ENCODE assay signal across 6 cellular contexts in the genomic region with DNA sequence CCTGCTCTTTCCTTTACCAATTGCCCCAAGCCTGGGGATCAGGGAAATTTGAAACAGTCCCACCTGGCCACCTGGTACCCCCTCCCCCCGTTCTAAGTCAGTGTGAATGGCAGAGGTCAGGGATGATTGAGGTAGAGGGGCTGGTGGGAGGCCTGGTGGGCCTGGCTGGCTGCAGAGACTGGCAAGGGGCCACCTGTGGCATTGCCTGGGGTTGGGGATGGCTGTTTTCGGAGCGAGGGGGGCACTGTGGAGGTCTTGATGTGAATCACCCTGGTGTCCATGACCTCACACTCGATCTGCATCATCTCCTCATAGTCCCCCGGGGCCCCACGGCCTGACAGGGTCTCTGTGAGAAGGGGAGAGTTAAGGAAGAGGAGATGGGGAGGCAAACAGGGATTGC. TPM values are rescaled to one million over a fixed set of nuclear protein-coding genes. Genes with fewer than 3 reads are reported as not detected.
A peak's percentile ranks its signal among the peaks of the same experiment; 100 is the strongest.
DNase-seq lines count a peak whose midpoint lies in the region; ATAC-seq, FAIRE-seq and TF ChIP-seq lines count a peak whose summit lies in the region.
"Had no signal": no experiment of that assay in that cellular context is flagged by ENCODE, and none has a peak within 500 bp of the region (broad histone marks: within the 10 kb centered on the region; RNA-seq: fewer than 3 reads in every experiment).

No MANE protein-coding gene starts in this region.

- dilution Hi-C loops in endothelial cell of umbilical vein (cut with MboI; ENCODE audit: extremely low pct_ligation_motif_present, low sequenced_read_pairs), result no loop called here

- CTCF ChIA-PET in endothelial cell of umbilical vein (lab: Charles Lee), result interaction anchor here (0.8 to 1.0 kb wide), 2 partner anchors 77 to 80 kb away, joined by 3 read pairs; a partner anchor contains a TSS

- no peak for DNase-seq in endothelial cell of umbilical vein (ENCODE audit: low read depth, low spot score)
- no peak for DNase-seq in tibial artery
- no peak for DNase-seq in left lobe of liver (ENCODE audit: low spot score)
- DNase-seq: COR-L47, NCI-H526, thyroid gland had no signal

- no peak overlapping the region for H3K4me2 ChIP-seq in endothelial cell of umbilical vein (ENCODE audit: insufficient read depth, low read length)

- no peaks in the 10 kb centered on the region for H3K9me3 ChIP-seq in endothelial cell of umbilical vein (replicated peaks; ENCODE audit: control insufficient read depth, insufficient read depth, low read length)
- H3K9me3 ChIP-seq in tibial artery, result no peaks in the 10 kb centered on the region
- H3K9me3 ChIP-seq: thyroid gland had no signal

- no peak for ATAC-seq in left lobe of liver

- H3K36me3 ChIP-seq in endothelial cell of umbilical vein (ENCODE audit: control insufficient read depth in 2 of 2, extremely low read depth in 1 of 2, insufficient read depth in 2 of 2, low read length in 2 of 2) (peaks cover 14 to 42% of the 10 kb centered on the region in 2 experiments), tibial artery (peaks cover 28 to 59% (median 36%) of the 10 kb centered on the region in 3 donors)

- H3K4me1 ChIP-seq in endothelial cell of umbilical vein (ENCODE audit: control insufficient read depth, extremely low read depth, insufficient read depth, low read length), result no peaks in the 10 kb centered on the region
- H3K4me1 ChIP-seq in tibial artery, result peaks cover 0 to 47% (median 24%) of the 10 kb centered on the region in 4 donors

- no peak for FAIRE-seq in endothelial cell of umbilical vein (lab: Jason Lieb, UNC)

- TF ChIP-seq CTCF in endothelial cell of umbilical vein (IDR thresholded peaks at IDR 0.05; ENCODE audit: extremely low read depth in 1 of 2, insufficient read depth in 1 of 2, low read depth in 1 of 2, low read length in 2 of 2), result no peak
- no peak for TF ChIP-seq CTCF in tibial artery (IDR thresholded peaks at IDR 0.05)

- TF ChIP-seq POLR2A in endothelial cell of umbilical vein (IDR thresholded peaks at IDR 0.05; ENCODE audit: low read depth, low read length), result no peak

- no peak overlapping the region for H2AFZ ChIP-seq in endothelial cell of umbilical vein (ENCODE audit: low read depth, low read length)

- no peak overlapping the region for H3K9ac ChIP-seq in endothelial cell of umbilical vein (replicated peaks; ENCODE audit: extremely low read depth, insufficient read depth, low read length)

- H3K9me1 ChIP-seq in endothelial cell of umbilical vein (replicated peaks; ENCODE audit: control insufficient read depth, extremely low read depth, insufficient read depth, low read length), result no peaks in the 10 kb centered on the region

- H3K79me2 ChIP-seq in endothelial cell of umbilical vein (ENCODE audit: control insufficient read depth, insufficient read depth, low read length), result no peaks in the 10 kb centered on the region

- intact Hi-C loops in endothelial cell of umbilical vein (cut with micrococcal nuclease) (loop anchor here (10.0 kb wide), 1 partner anchor 299 kb away; no protein-coding TSS in a partner anchor), tibial artery (cut with DNase I; ENCODE audit: low total_unique reads) (no loop called here)

- H3K4me3 ChIP-seq in endothelial cell of umbilical vein (replicated peaks in 1 of 3; ENCODE audit: insufficient read depth in 1 of 3, low read depth in 1 of 3, low read length in 3 of 3) (no peak overlapping the region), tibial artery (no peak overlapping the region)
- H3K4me3 ChIP-seq: thyroid gland had no signal

- POLR2A ChIA-PET in endothelial cell of umbilical vein (lab: Charles Lee), result no interaction called here

- TSS peak; percentile 49 for BruUV-seq in endothelial cell of umbilical vein (replicated peaks; lab: Mats Ljungman, UMichigan)

- H4K20me1 ChIP-seq in endothelial cell of umbilical vein (replicated peaks; ENCODE audit: control insufficient read depth, extremely low read depth, insufficient read depth, low read length), result no peaks in the 10 kb centered on the region

- H3K27me3 ChIP-seq in endothelial cell of umbilical vein (ENCODE audit: control insufficient read depth in 2 of 2, insufficient read depth in 2 of 2, low read length in 2 of 2), result no peaks in the 10 kb centered on the region
- no peaks in the 10 kb centered on the region for H3K27me3 ChIP-seq in tibial artery
- H3K27me3 ChIP-seq: thyroid gland had no signal

- H3K27ac ChIP-seq in endothelial cell of umbilical vein (ENCODE audit: insufficient read depth, low read depth, low read length) (no peak overlapping the region), tibial artery (peak overlapping the region; percentile 75 to 81)

TF ChIP-seq in endothelial cell of umbilical vein, 7 proteins besides CTCF, POLR2A, EP300 and RAD21:
- TF ChIP-seq MYC (IDR thresholded peaks at IDR 0.05; ENCODE audit: low read depth, low read length) (no peak), POLR2AphosphoS5 (IDR thresholded peaks at IDR 0.05; ENCODE audit: insufficient read depth, low read depth, low read length) (no peak), FOS (IDR thresholded peaks at IDR 0.05; ENCODE audit: borderline replicate concordance, insufficient read depth, low read length) (no peak), JUN (IDR thresholded peaks at IDR 0.05; ENCODE audit: borderline replicate concordance, insufficient read depth, insufficient read length, low read depth) (no peak), EZH2 (IDR thresholded peaks at IDR 0.05; ENCODE audit: borderline replicate concordance, low read depth, low read length, severe bottlenecking) (no peak), GATA2 (IDR thresholded peaks at IDR 0.05; ENCODE audit: insufficient read depth, insufficient read length, low read depth, low read length) (no peak)
- TF ChIP-seq, protein P1, sequence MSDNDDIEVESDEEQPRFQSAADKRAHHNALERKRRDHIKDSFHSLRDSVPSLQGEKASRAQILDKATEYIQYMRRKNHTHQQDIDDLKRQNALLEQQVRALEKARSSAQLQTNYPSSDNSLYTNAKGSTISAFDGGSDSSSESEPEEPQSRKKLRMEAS (IDR thresholded peaks at IDR 0.05; ENCODE audit: insufficient read depth, insufficient read length), result no peak

RNA-seq across cellular contexts. Expression of a gene that starts 6.5 kb away (rescaled TPM):
- total RNA-seq in endothelial cell of umbilical vein (2.7 and 3.2 TPM in 2 replicates), left lobe of liver (13.7 TPM)
- 0.24 and 0.47 TPM in 2 replicates for polyA plus RNA-seq in endothelial cell of umbilical vein
- polyA plus RNA-seq in endothelial cell of umbilical vein (2011; cell fraction: cytosol; rRNA removed), result 0.04 and 0.28 TPM in 2 replicates
- polyA plus RNA-seq in endothelial cell of umbilical vein (2011; cell fraction: nucleus; rRNA removed), result 2.3 and 2.4 TPM in 2 replicates
- 0.05 and 0.14 TPM in 2 replicates for polyA plus RNA-seq in endothelial cell of umbilical vein (2012)
- polyA minus RNA-seq in endothelial cell of umbilical vein, result 0.57 and 0.95 TPM in 2 replicates
- 1.1 TPM for polyA minus RNA-seq in endothelial cell of umbilical vein (2011; cell fraction: cytosol; rRNA and poly(A)+ RNA removed)
- polyA minus RNA-seq in endothelial cell of umbilical vein (2011; cell fraction: nucleus; rRNA and poly(A)+ RNA removed), result 2.9 and 3.7 TPM in 2 replicates

RNA-seq across cellular contexts. Expression of a gene that starts 12.4 kb away (rescaled TPM):
- total RNA-seq in endothelial cell of umbilical vein (102 and 106 TPM in 2 replicates), left lobe of liver (31.7 TPM)
- 113 and 115 TPM in 2 replicates for polyA plus RNA-seq in endothelial cell of umbilical vein
- polyA plus RNA-seq in endothelial cell of umbilical vein (2011; cell fraction: cytosol; rRNA removed), result 72.2 and 73.7 TPM in 2 replicates
- 173 and 238 TPM in 2 replicates for polyA plus RNA-seq in endothelial cell of umbilical vein (2011; cell fraction: nucleus; rRNA removed)
- 72.4 and 90.6 TPM in 2 replicates for polyA plus RNA-seq in endothelial cell of umbilical vein (2012)
- polyA minus RNA-seq in endothelial cell of umbilical vein, result 87.7 and 103 TPM in 2 replicates
- 19.0 TPM for polyA minus RNA-seq in endothelial cell of umbilical vein (2011; cell fraction: cytosol; rRNA and poly(A)+ RNA removed)
- polyA minus RNA-seq in endothelial cell of umbilical vein (2011; cell fraction: nucleus; rRNA and poly(A)+ RNA removed), result 72.4 and 80.5 TPM in 2 replicates

RNA-seq across cellular contexts. Expression of a gene that starts 14.5 kb away (rescaled TPM):
- total RNA-seq in endothelial cell of umbilical vein (5.2 and 6.0 TPM in 2 replicates), left lobe of liver (2.2 TPM)
- polyA plus RNA-seq in endothelial cell of umbilical vein, result 3.4 and 3.5 TPM in 2 replicates
- polyA plus RNA-seq in endothelial cell of umbilical vein (2011; cell fraction: cytosol; rRNA removed), result 3.8 and 4.4 TPM in 2 replicates
- 2.7 and 3.0 TPM in 2 replicates for polyA plus RNA-seq in endothelial cell of umbilical vein (2011; cell fraction: nucleus; rRNA removed)
- polyA plus RNA-seq in endothelial cell of umbilical vein (2012), result 3.3 and 4.7 TPM in 2 replicates
- 1.7 and 3.2 TPM in 2 replicates for polyA minus RNA-seq in endothelial cell of umbilical vein
- polyA minus RNA-seq in endothelial cell of umbilical vein (2011; cell fraction: cytosol; rRNA and poly(A)+ RNA removed), result 1.4 TPM
- 1.2 TPM in 2 replicates for polyA minus RNA-seq in endothelial cell of umbilical vein (2011; cell fraction: nucleus; rRNA and poly(A)+ RNA removed)

RNA-seq across cellular contexts. Expression of a gene that starts 36.1 kb away (rescaled TPM):
- 0.76 and 1.3 TPM in 2 replicates for total RNA-seq in endothelial cell of umbilical vein
- 0.38 and 0.55 TPM in 2 replicates for polyA plus RNA-seq in endothelial cell of umbilical vein
- polyA plus RNA-seq in endothelial cell of umbilical vein (2011; cell fraction: cytosol; rRNA removed), result 0.13 and 0.28 TPM in 2 replicates
- 1.1 and 1.3 TPM in 2 replicates for polyA plus RNA-seq in endothelial cell of umbilical vein (2011; cell fraction: nucleus; rRNA removed)
- 0.58 and 1.1 TPM in 2 replicates for polyA plus RNA-seq in endothelial cell of umbilical vein (2012)
- polyA minus RNA-seq in endothelial cell of umbilical vein, result 0.11 TPM in 1 of 2 replicates, not detected in the other
- polyA minus RNA-seq in endothelial cell of umbilical vein (2011; cell fraction: cytosol; rRNA and poly(A)+ RNA removed), result not detected
- 0.24 TPM in 1 of 2 replicates, not detected in the other for polyA minus RNA-seq in endothelial cell of umbilical vein (2011; cell fraction: nucleus; rRNA and poly(A)+ RNA removed)
- total RNA-seq in left lobe of liver, result 0.38 TPM

RNA-seq across cellular contexts. Expression of a gene that starts 38.3 kb away (rescaled TPM):
- total RNA-seq in endothelial cell of umbilical vein, result 27.2 and 27.6 TPM in 2 replicates
- 44.6 and 47.3 TPM in 2 replicates for polyA plus RNA-seq in endothelial cell of umbilical vein
- 27.2 and 31.8 TPM in 2 replicates for polyA plus RNA-seq in endothelial cell of umbilical vein (2011; cell fraction: cytosol; rRNA removed)
- polyA plus RNA-seq in endothelial cell of umbilical vein (2011; cell fraction: nucleus; rRNA removed), result 64.0 and 71.2 TPM in 2 replicates
- polyA plus RNA-seq in endothelial cell of umbilical vein (2012), result 18.1 and 18.9 TPM in 2 replicates
- polyA minus RNA-seq in endothelial cell of umbilical vein, result 34.7 and 48.9 TPM in 2 replicates
- 26.2 TPM for polyA minus RNA-seq in endothelial cell of umbilical vein (2011; cell fraction: cytosol; rRNA and poly(A)+ RNA removed)
- polyA minus RNA-seq in endothelial cell of umbilical vein (2011; cell fraction: nucleus; rRNA and poly(A)+ RNA removed), result 20.8 and 23.4 TPM in 2 replicates
- 15.6 TPM for total RNA-seq in left lobe of liver
